ENCODE assay signal across 8 cellular contexts in the genomic region with DNA sequence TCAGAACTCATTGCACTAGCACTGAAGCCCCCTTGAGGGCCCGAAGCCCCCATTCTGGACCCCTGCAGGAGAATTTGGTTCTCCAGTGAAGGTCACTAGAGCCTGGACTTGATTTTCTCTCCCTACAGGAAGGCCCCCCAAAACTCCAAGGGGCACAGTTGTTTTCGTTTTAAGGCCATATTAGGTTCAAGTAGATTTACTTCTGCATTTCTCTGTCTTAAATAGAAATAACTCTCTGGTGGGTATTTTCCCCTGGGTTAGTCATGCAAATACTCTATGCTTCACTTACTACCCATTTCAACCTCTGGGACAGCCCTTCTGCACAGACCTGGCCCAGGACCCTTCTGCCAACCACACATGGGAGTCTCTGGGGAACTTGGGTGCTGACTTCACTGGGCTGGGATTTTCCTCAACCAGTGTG. TPM values are rescaled to one million over a fixed set of nuclear protein-coding genes. Genes with fewer than 3 reads are reported as not detected.
A peak's percentile ranks its signal among the peaks of the same experiment; 100 is the strongest.
DNase-seq lines count a peak whose midpoint lies in the region; ATAC-seq lines count a peak whose summit lies in the region.

No MANE protein-coding gene starts in this region.

- H3K36me3 Mint-ChIP-seq in T-helper 17 cell (ENCODE audit: low read depth): peaks cover 2% of the 10 kb centered on the region

- peaks cover 43 to 74% (median 52%) of the 10 kb centered on the region in 10 experiments for H3K4me1 ChIP-seq in BLaER1 treated with 17β-estradiol and CSF1 and Interleukin-3, amounts not matched to agents 10 nM and 100 nM

- H3K4me3 ChIP-seq in BLaER1 treated with 17β-estradiol and CSF1 and Interleukin-3, amounts not matched to agents 10 nM and 100 nM: peak overlapping the region; percentile 57 to 72 (median 62); a peak in 17 of 20 replicates

- H3K9ac ChIP-seq in BLaER1 treated with 17β-estradiol and CSF1 and Interleukin-3, amounts not matched to agents 10 nM and 100 nM: peak overlapping the region; percentile 66 to 84 (median 82); a peak in 20 of 22 replicates

- peak overlapping the region; percentile 92 to 100 (median 97) for H3K4me2 ChIP-seq in BLaER1 treated with 17β-estradiol and CSF1 and Interleukin-3, amounts not matched to agents 10 nM and 100 nM

- H3K4me3 Mint-ChIP-seq in T-helper 17 cell: no peak overlapping the region

- H3K27me3 ChIP-seq in BLaER1 treated with 17β-estradiol and CSF1 and Interleukin-3, amounts not matched to agents 10 nM and 100 nM: peaks cover 0 to 7% (median 0%) of the 10 kb centered on the region in 11 experiments; a peak in 2 of 22 replicates

- DNase-seq in T-helper 17 cell (no peak), mesenteric fat pad (ENCODE audit: low spot score) (peak; percentile 41), A172 (ENCODE audit: low spot score) (no peak), SK-N-DZ (ENCODE audit: low spot score) (no peak), ecto neural progenitor cell (ENCODE audit: low spot score) (no peak)

- peaks cover 17% of the 10 kb centered on the region for H3K4me1 Mint-ChIP-seq in T-helper 17 cell

- peak overlapping the region; percentile 65 to 88 (median 81) for H3K27ac ChIP-seq in BLaER1 treated with 17β-estradiol and CSF1 and Interleukin-3, amounts not matched to agents 10 nM and 100 nM

- no peaks in the 10 kb centered on the region for H3K27me3 Mint-ChIP-seq in T-helper 17 cell

- ATAC-seq in GM19025 (IDR thresholded peaks at IDR 0.05; ENCODE audit: low read depth, unreplicated experiment) (peak; percentile 42), HG03103 (IDR thresholded peaks at IDR 0.05; ENCODE audit: low read depth, unreplicated experiment) (peak; percentile 49), T-helper 17 cell (no peak)

- 0 out of 22 replicates have a peak, but pooled peaks cover 0 to 3% (median 0%) of the 10 kb centered on the region in 11 experiments for H4K20me1 ChIP-seq in BLaER1 treated with 17β-estradiol and CSF1 and Interleukin-3, amounts not matched to agents 10 nM and 100 nM

- H3K27ac Mint-ChIP-seq in T-helper 17 cell: peak overlapping the region; percentile 99

- no peaks in the 10 kb centered on the region for H3K9me3 ChIP-seq in BLaER1 treated with 17β-estradiol and CSF1 and Interleukin-3, amounts not matched to agents 10 nM and 100 nM (replicated peaks in 1 of 11)
- no peaks in the 10 kb centered on the region for H3K9me3 ChIP-seq in T-helper 17 cell (ENCODE audit: control insufficient read depth, low read length, poor library complexity, severe bottlenecking)

- H3K36me3 ChIP-seq in BLaER1 treated with 17β-estradiol and CSF1 and Interleukin-3, amounts not matched to agents 10 nM and 100 nM: no peaks in the 10 kb centered on the region

RNA-seq across cellular contexts. Expression of a gene that starts 41.6 kb away (rescaled TPM):
- total RNA-seq in T-helper 17 cell: 10 to 100 TPM; 20.8 to 24.9 TPM
- 17.5 TPM for total RNA-seq in mesenteric fat pad
- 77.8 and 85.7 TPM in 2 replicates for total RNA-seq in A172 (2014; rRNA removed; shearing (Covaris generic))
- polyA plus RNA-seq in SK-N-DZ (2014; cell fraction: cytosol; rRNA removed): 86.8 and 89.8 TPM in 2 replicates
- polyA plus RNA-seq in SK-N-DZ (2014; cell fraction: nucleus; rRNA removed): 122 and 157 TPM in 2 replicates

RNA-seq across cellular contexts. Expression of a gene that starts 48.8 kb away (rescaled TPM):
- 1 to 10 TPM; 6.1 to 7.5 TPM for total RNA-seq in T-helper 17 cell
- total RNA-seq in mesenteric fat pad: 81.9 TPM
- 43.2 and 54.7 TPM in 2 replicates for total RNA-seq in A172 (2014; rRNA removed; shearing (Covaris generic))
- polyA plus RNA-seq in SK-N-DZ (2014; cell fraction: cytosol; rRNA removed): 9.9 and 10.3 TPM in 2 replicates
- polyA plus RNA-seq in SK-N-DZ (2014; cell fraction: nucleus; rRNA removed): 3.2 and 4.2 TPM in 2 replicates
